ENCODE assay signal across 31 cellular contexts in genomic region chr20:61630240-61630650, GRCh38.
"Had no signal": no experiment of that assay in that cellular context is flagged by ENCODE, and none has a peak within 500 bp of the region (broad histone marks: within the 10 kb centered on the region; RNA-seq: fewer than 3 reads in every experiment).

No MANE protein-coding gene starts in this region.

- H3K4me1 Mint-ChIP-seq: activated CD4-positive, alpha-beta memory T cell treated with anti-CD3 and anti-CD28 coated beads, Interleukin-2, amount 10 ng/mL, durations not matched to agents 7 days and 5 days; activated CD4-positive, alpha-beta T cell treated with anti-CD3 and anti-CD28 coated beads, Interleukin-2, amount 10 ng/mL, durations not matched to agents 7 days and 5 days; activated naive CD4-positive, alpha-beta T cell treated with anti-CD3 and anti-CD28 coated beads, Interleukin-2, amount 50 U/mL, for 24 hours; activated naive CD8-positive, alpha-beta T cell treated with anti-CD3 and anti-CD28 coated beads for 36 hours; activated naive CD8-positive, alpha-beta T cell treated with anti-CD3 and anti-CD28 coated beads, Interleukin-2, amount 50 U/mL, for 24 hours; endodermal cell; T-helper 17 cell had no signal

- ATAC-seq: activated naive CD8-positive, alpha-beta T cell treated with anti-CD3 and anti-CD28 coated beads, Interleukin-2, amount 50 U/mL, for 24 hours; activated T-cell treated with anti-CD3 and anti-CD28 coated beads, Interleukin-2, amount 50 U/mL, for 72 hours; body of pancreas; T-helper 17 cell had no signal

- H3K4me3 Mint-ChIP-seq: activated CD4-positive, alpha-beta memory T cell treated with anti-CD3 and anti-CD28 coated beads, Interleukin-2, amount 10 ng/mL, durations not matched to agents 7 days and 5 days; activated CD4-positive, alpha-beta T cell treated with anti-CD3 and anti-CD28 coated beads, Interleukin-2, amount 10 ng/mL, durations not matched to agents 7 days and 5 days; activated naive CD4-positive, alpha-beta T cell treated with anti-CD3 and anti-CD28 coated beads for 36 hours; activated naive CD4-positive, alpha-beta T cell treated with anti-CD3 and anti-CD28 coated beads, Interleukin-2, amount 50 U/mL, for 24 hours; activated naive CD8-positive, alpha-beta T cell treated with anti-CD3 and anti-CD28 coated beads for 36 hours; activated naive CD8-positive, alpha-beta T cell treated with anti-CD3 and anti-CD28 coated beads, Interleukin-2, amount 50 U/mL, for 24 hours; activated T-cell treated with anti-CD3 and anti-CD28 coated beads, Interleukin-2, amount 50 U/mL, for 24 hours; activated T-cell treated with anti-CD3 and anti-CD28 coated beads, Interleukin-2, amount 50 U/mL, for 72 hours; dendritic cell treated with granulocyte-macrophage colony-stimulating factor and Interleukin-4, amounts not matched to agents 40 ng/mL and 50 ng/mL, for 4 days; endodermal cell; T-helper 17 cell; T-helper 2 cell treated with Interferon-gamma antibody and Interleukin-4, amounts not matched to agents 5 μg/mL and 100 μg/mL, for 36 hours had no signal

- H3K27me3 Mint-ChIP-seq: activated CD4-positive, alpha-beta memory T cell treated with anti-CD3 and anti-CD28 coated beads, Interleukin-2, amount 10 ng/mL, durations not matched to agents 7 days and 5 days; activated CD4-positive, alpha-beta T cell treated with anti-CD3 and anti-CD28 coated beads, Interleukin-2, amount 10 ng/mL, durations not matched to agents 7 days and 5 days; activated naive CD4-positive, alpha-beta T cell treated with anti-CD3 and anti-CD28 coated beads, Interleukin-2, amount 50 U/mL, for 24 hours; activated naive CD8-positive, alpha-beta T cell treated with anti-CD3 and anti-CD28 coated beads for 36 hours; activated naive CD8-positive, alpha-beta T cell treated with anti-CD3 and anti-CD28 coated beads, Interleukin-2, amount 50 U/mL, for 24 hours; activated T-cell treated with anti-CD3 and anti-CD28 coated beads, Interleukin-2, amount 50 U/mL, for 24 hours; dendritic cell treated with granulocyte-macrophage colony-stimulating factor and Interleukin-4, amounts not matched to agents 40 ng/mL and 50 ng/mL, for 4 days; T-helper 17 cell had no signal

- H3K9me3 Mint-ChIP-seq: activated CD4-positive, alpha-beta memory T cell treated with anti-CD3 and anti-CD28 coated beads, Interleukin-2, amount 10 ng/mL, durations not matched to agents 7 days and 5 days; activated naive CD4-positive, alpha-beta T cell treated with anti-CD3 and anti-CD28 coated beads for 36 hours; activated naive CD4-positive, alpha-beta T cell treated with anti-CD3 and anti-CD28 coated beads, Interleukin-2, amount 50 U/mL, for 24 hours; activated naive CD8-positive, alpha-beta T cell treated with anti-CD3 and anti-CD28 coated beads for 36 hours; activated T-cell treated with anti-CD3 and anti-CD28 coated beads, Interleukin-2, amount 50 U/mL, for 24 hours; dendritic cell treated with granulocyte-macrophage colony-stimulating factor and Interleukin-4, amounts not matched to agents 40 ng/mL and 50 ng/mL, for 4 days; endodermal cell had no signal

- H3K4me1 ChIP-seq: adrenal gland, body of pancreas, breast epithelium had no signal

- H3K4me3 ChIP-seq: adrenal gland, body of pancreas, breast epithelium, cardiac muscle cell, coronary artery, dorsolateral prefrontal cortex had no signal

- H3K36me3 Mint-ChIP-seq: activated naive CD4-positive, alpha-beta T cell treated with anti-CD3 and anti-CD28 coated beads, Interleukin-2, amount 50 U/mL, for 24 hours; activated naive CD8-positive, alpha-beta T cell treated with anti-CD3 and anti-CD28 coated beads for 36 hours had no signal

- H3K9me3 ChIP-seq: adrenal gland, body of pancreas, breast epithelium had no signal

- H3K27ac Mint-ChIP-seq: activated CD4-positive, alpha-beta memory T cell treated with anti-CD3 and anti-CD28 coated beads, Interleukin-2, amount 10 ng/mL, durations not matched to agents 7 days and 5 days; activated CD4-positive, alpha-beta T cell treated with anti-CD3 and anti-CD28 coated beads, Interleukin-2, amount 10 ng/mL, durations not matched to agents 7 days and 5 days; activated naive CD4-positive, alpha-beta T cell treated with anti-CD3 and anti-CD28 coated beads for 36 hours; activated naive CD4-positive, alpha-beta T cell treated with anti-CD3 and anti-CD28 coated beads, Interleukin-2, amount 50 U/mL, for 24 hours; activated naive CD8-positive, alpha-beta T cell treated with anti-CD3 and anti-CD28 coated beads for 36 hours; activated naive CD8-positive, alpha-beta T cell treated with anti-CD3 and anti-CD28 coated beads, Interleukin-2, amount 50 U/mL, for 24 hours; activated T-cell treated with anti-CD3 and anti-CD28 coated beads, Interleukin-2, amount 50 U/mL, for 24 hours; activated T-cell treated with anti-CD3 and anti-CD28 coated beads, Interleukin-2, amount 50 U/mL, for 72 hours; dendritic cell treated with granulocyte-macrophage colony-stimulating factor and Interleukin-4, amounts not matched to agents 40 ng/mL and 50 ng/mL, for 4 days; endodermal cell; T-helper 17 cell; T-helper 2 cell treated with Interferon-gamma antibody and Interleukin-4, amounts not matched to agents 5 μg/mL and 100 μg/mL, for 36 hours had no signal

- H3K27me3 ChIP-seq: adrenal gland, body of pancreas, cardiac muscle cell had no signal

- H3K36me3 ChIP-seq: adrenal gland, breast epithelium, cardiac muscle cell had no signal

- DNase-seq: activated CD4-positive, alpha-beta memory T cell treated with anti-CD3 and anti-CD28 coated beads, Interleukin-2, amount 10 ng/mL, durations not matched to agents 7 days and 5 days; activated CD4-positive, alpha-beta T cell treated with anti-CD3 and anti-CD28 coated beads for 1 hour; activated CD4-positive, alpha-beta T cell treated with anti-CD3 and anti-CD28 coated beads for 4 hours; activated CD4-positive, alpha-beta T cell treated with anti-CD3 and anti-CD28 coated beads, Interleukin-2, amount 10 ng/mL, durations not matched to agents 7 days and 5 days; activated CD4-positive, alpha-beta T cell treated with anti-CD3 and anti-CD28 coated beads, Interleukin-2, amount 50 U/mL, for 4 hours; activated CD4-positive, CD25-positive, alpha-beta regulatory T cell; activated CD8-positive, alpha-beta memory T cell treated with anti-CD3 and anti-CD28 coated beads, Interleukin-2, amount 50 U/mL, for 48 hours; activated naive CD4-positive, alpha-beta T cell treated with anti-CD3 and anti-CD28 coated beads for 36 hours; activated naive CD8-positive, alpha-beta T cell treated with anti-CD3 and anti-CD28 coated beads for 36 hours; activated naive CD8-positive, alpha-beta T cell treated with anti-CD3 and anti-CD28 coated beads, Interleukin-2, amount 50 U/mL, for 24 hours; activated T-cell treated with anti-CD3 and anti-CD28 coated beads for 4 hours; activated T-cell treated with anti-CD3 and anti-CD28 coated beads, Interleukin-2, amount 50 U/mL, for 24 hours; activated T-cell treated with anti-CD3 and anti-CD28 coated beads, Interleukin-2, amount 50 U/mL, for 72 hours; adrenal gland; amygdala; body of pancreas; central memory CD4-positive, alpha-beta T cell; cerebellar nuclear complex; dorsolateral prefrontal cortex; effector memory CD4-positive, alpha-beta T cell; endodermal cell; foreskin fibroblast; T-helper 1 cell; T-helper 17 cell; T1000 had no signal

- H3K27ac ChIP-seq: adrenal gland, body of pancreas, breast epithelium, cardiac muscle cell, coronary artery had no signal
